In the genomic region with DNA sequence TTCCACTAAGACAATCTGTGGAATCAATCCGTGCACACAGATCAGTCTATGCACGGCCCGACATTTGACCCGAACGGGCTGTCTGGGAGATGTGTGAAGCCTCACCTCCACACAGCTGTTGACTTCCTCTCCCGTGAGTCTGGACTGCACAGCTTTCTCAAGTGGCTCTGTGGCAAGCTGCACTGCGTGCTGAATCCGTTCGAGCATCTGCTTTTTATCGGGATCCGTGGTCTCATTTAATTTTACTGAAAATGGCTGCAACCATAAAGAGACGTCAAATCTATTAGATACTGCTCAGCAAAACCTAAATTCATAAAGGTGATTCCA, we compare ENCODE assay signal across 10 cellular contexts.
"Had no signal": no experiment of that assay in that cellular context is flagged by ENCODE, and none has a peak within 500 bp of the region (broad histone marks: within the 10 kb centered on the region; RNA-seq: fewer than 3 reads in every experiment).

No MANE protein-coding gene starts in this region.

- H3K4me3 Mint-ChIP-seq: activated CD4-positive, alpha-beta T cell treated with anti-CD3 and anti-CD28 coated beads for 36 hours; activated naive CD8-positive, alpha-beta T cell; central memory CD8-positive, alpha-beta T cell; type B pancreatic cell had no signal

- H3K27ac Mint-ChIP-seq: activated CD4-positive, alpha-beta T cell treated with anti-CD3 and anti-CD28 coated beads for 36 hours; activated naive CD8-positive, alpha-beta T cell had no signal

- H3K4me3 ChIP-seq: lower lobe of right lung, psoas muscle had no signal

- H3K27me3 Mint-ChIP-seq: activated CD4-positive, alpha-beta T cell treated with anti-CD3 and anti-CD28 coated beads for 36 hours; activated naive CD8-positive, alpha-beta T cell; central memory CD8-positive, alpha-beta T cell; T-helper 17 cell; type B pancreatic cell had no signal

- FAIRE-seq: small intestine had no signal

- H3K27ac ChIP-seq: brain microvascular endothelial cell, psoas muscle had no signal

- H3K9me3 Mint-ChIP-seq: central memory CD8-positive, alpha-beta T cell; type B pancreatic cell had no signal

- H3K9me3 ChIP-seq: lower lobe of right lung, psoas muscle had no signal

- H3K27me3 ChIP-seq: brain microvascular endothelial cell had no signal

- DNase-seq: cortex of kidney had no signal
